In genomic region chr10:86840498-86840897, GRCh38 we compare ENCODE assay signal across 18 cellular contexts.
DNase-seq lines count a peak whose midpoint lies in the region; ATAC-seq and TF ChIP-seq lines count a peak whose summit lies in the region.
"Had no signal": no experiment of that assay in that cellular context is flagged by ENCODE, and none has a peak within 500 bp of the region (broad histone marks: within the 10 kb centered on the region; RNA-seq: fewer than 3 reads in every experiment).

No MANE protein-coding gene starts in this region.

- in situ Hi-C loops in SK-MEL-5 (cut with HindIII; ENCODE audit: low pct_unique_long_range_greater_than_20kb, low sequenced_read_pairs) = no loop called here

- ATAC-seq in GM18909 (IDR thresholded peaks at IDR 0.05; ENCODE audit: poor library complexity, unreplicated experiment) = no peak
- ATAC-seq: HepG2 had no signal

- no peaks in the 10 kb centered on the region for H3K9me3 Mint-ChIP-seq in mesothelial cell of epicardium

- no peak for TF ChIP-seq CTCF in mesothelial cell of epicardium (IDR thresholded peaks at IDR 0.05; ENCODE audit: unreplicated experiment)

- peak overlapping the region; percentile 9 for H3K27ac Mint-ChIP-seq in mesothelial cell of epicardium

- H3K27me3 ChIP-seq in H7 (ENCODE audit: control insufficient read depth, insufficient read depth, low read length) = no peaks in the 10 kb centered on the region
- H3K27me3 ChIP-seq: BLaER1 treated with 17β-estradiol and CSF1 and Interleukin-3, amounts not matched to agents 10 nM and 100 nM; Peyer's patch had no signal

- peak; percentile 4 for DNase-seq in NCI-H82 (lab: John Stamatoyannopoulos, UW)
- no peak for DNase-seq in NCI-H82 treated with DMSO at 0.1 percent for 48 hours (lab: John Stamatoyannopoulos, UW; ENCODE audit: unreplicated experiment)
- DNase-seq in SK-MEL-5 (ENCODE audit: low read depth, low spot score) = peak; percentile 87
- DNase-seq in epidermal melanocyte (ENCODE audit: insufficient read length, low spot score) = peak; percentile 29
- DNase-seq in mesothelial cell of epicardium (ENCODE audit: low spot score in 2 of 2, unreplicated experiment in 2 of 2) = no peak
- no peak for DNase-seq in H7
- DNase-seq in DMS53 treated with DMSO at 0.1 percent for 48 hours (lab: John Stamatoyannopoulos, UW; ENCODE audit: unreplicated experiment) = no peak
- DNase-seq: ACHN; CD4-positive, alpha-beta memory T cell; NCI-H1105; NCI-H2029; NCI-H226; NCI-H510A treated with DMSO at 0.1 percent for 48 hours; NCI-H748 treated with DMSO at 0.1 percent for 48 hours; Peyer's patch had no signal

- peaks cover 6% of the 10 kb centered on the region for H3K36me3 ChIP-seq in H7 (replicated peaks; ENCODE audit: control insufficient read depth, insufficient read depth, low read length)
- H3K36me3 ChIP-seq: BLaER1 treated with 17β-estradiol and CSF1 and Interleukin-3, amounts not matched to agents 10 nM and 100 nM had no signal

- peaks cover 34% of the 10 kb centered on the region for H3K4me1 Mint-ChIP-seq in mesothelial cell of epicardium

- no peak overlapping the region for H3K4me3 ChIP-seq in H7 (ENCODE audit: insufficient read depth, low read depth, low read length)
- H3K4me3 ChIP-seq: BLaER1 treated with 17β-estradiol and CSF1 and Interleukin-3, amounts not matched to agents 10 nM and 100 nM; Peyer's patch had no signal

- no peaks in the 10 kb centered on the region for H3K27me3 Mint-ChIP-seq in mesothelial cell of epicardium (ENCODE audit: low read depth)
- H3K27me3 Mint-ChIP-seq: CD4-positive, alpha-beta memory T cell had no signal

- H3K36me3 Mint-ChIP-seq in mesothelial cell of epicardium = peaks cover 19% of the 10 kb centered on the region

- H3K4me3 Mint-ChIP-seq in mesothelial cell of epicardium = no peak overlapping the region
- H3K4me3 Mint-ChIP-seq: CD4-positive, alpha-beta memory T cell had no signal

Comparison
In these comparisons a context has a peak if more than half of its experiments do, and no peak if none do; other contexts are left out.
1. DNase-seq: peak in NCI-H82 (single experiment), SK-MEL-5 (single experiment) and epidermal melanocyte (single experiment); none in NCI-H82 treated with DMSO at 0.1 percent for 48 hours (single experiment), mesothelial cell of epicardium (0 of 2), H7 (single experiment) and DMS53 treated with DMSO at 0.1 percent for 48 hours (single experiment).